In genomic region chr15:38745136-38745535, GRCh38 we compare ENCODE assay signal across 20 cellular contexts.
"Had no signal": no experiment of that assay in that cellular context is flagged by ENCODE, and none has a peak within 500 bp of the region (broad histone marks: within the 10 kb centered on the region; RNA-seq: fewer than 3 reads in every experiment).

No MANE protein-coding gene starts in this region.

- H3K4me1 Mint-ChIP-seq: activated naive CD4-positive, alpha-beta T cell treated with anti-CD3 and anti-CD28 coated beads, Interleukin-2, amount 10 ng/mL, durations not matched to agents 7 days and 5 days; activated T-helper 17 cell treated with anti-CD3 and anti-CD28 coated beads, Interleukin-2, amount 50 U/mL, for 72 hours; neural crest cell had no signal

- H3K9me3 Mint-ChIP-seq: activated naive CD4-positive, alpha-beta T cell treated with anti-CD3 and anti-CD28 coated beads, Interleukin-2, amount 10 ng/mL, durations not matched to agents 7 days and 5 days; activated T-helper 17 cell treated with anti-CD3 and anti-CD28 coated beads, Interleukin-2, amount 50 U/mL, for 72 hours had no signal

- H3K9me3 ChIP-seq: body of pancreas, colonic mucosa, gastrocnemius medialis, heart right ventricle, lower lobe of right lung, ovary, stomach, testis, upper lobe of left lung had no signal

- DNase-seq: activated naive CD4-positive, alpha-beta T cell treated with anti-CD3 and anti-CD28 coated beads, Interleukin-2, amount 10 ng/mL, durations not matched to agents 7 days and 5 days; body of pancreas; central memory CD4-positive, alpha-beta T cell; colonic mucosa; gastrocnemius medialis; heart right ventricle; left colon; lower lobe of right lung; midbrain; ovary; stimulated activated CD4-positive, alpha-beta T cell treated with anti-CD3 and anti-CD28 coated beads, Interleukin-1b, Interleukin-23, amount 100 ng/mL, for 48 hours; stomach; T-helper 9 cell; testis; upper lobe of left lung had no signal

- H3K27me3 ChIP-seq: body of pancreas, colonic mucosa, gastrocnemius medialis, heart right ventricle, ovary, stomach, testis, upper lobe of left lung had no signal

- H3K4me1 ChIP-seq: body of pancreas, colonic mucosa, gastrocnemius medialis, heart right ventricle, lower lobe of right lung, testis, upper lobe of left lung had no signal

- H3K4me3 ChIP-seq: body of pancreas, colonic mucosa, gastrocnemius medialis, heart right ventricle, lower lobe of right lung, ovary, stomach, testis, upper lobe of left lung had no signal

- ATAC-seq: activated CD4-positive, CD25-positive, alpha-beta regulatory T cell treated with anti-CD3 and anti-CD28 coated beads, Interleukin-2, amount 50 U/mL, for 24 hours; activated T-helper 17 cell treated with anti-CD3 and anti-CD28 coated beads, Interleukin-2, amount 50 U/mL, for 72 hours; body of pancreas; esophagus mucosa; gastrocnemius medialis; heart right ventricle; left colon; lower lobe of right lung; sciatic nerve had no signal

- H3K27ac ChIP-seq: body of pancreas, colonic mucosa, gastrocnemius medialis, heart right ventricle, lower lobe of right lung, ovary, stomach, testis, upper lobe of left lung had no signal

- H3K36me3 Mint-ChIP-seq: activated naive CD4-positive, alpha-beta T cell treated with anti-CD3 and anti-CD28 coated beads, Interleukin-2, amount 10 ng/mL, durations not matched to agents 7 days and 5 days had no signal

- H3K36me3 ChIP-seq: colonic mucosa, gastrocnemius medialis, heart right ventricle, lower lobe of right lung, ovary, stomach, upper lobe of left lung had no signal

- H3K27me3 Mint-ChIP-seq: activated T-helper 17 cell treated with anti-CD3 and anti-CD28 coated beads, Interleukin-2, amount 50 U/mL, for 72 hours had no signal

- H3K4me3 Mint-ChIP-seq: activated naive CD4-positive, alpha-beta T cell treated with anti-CD3 and anti-CD28 coated beads, Interleukin-2, amount 10 ng/mL, durations not matched to agents 7 days and 5 days; activated T-helper 17 cell treated with anti-CD3 and anti-CD28 coated beads, Interleukin-2, amount 50 U/mL, for 72 hours; neural crest cell had no signal

- H3K27ac Mint-ChIP-seq: activated naive CD4-positive, alpha-beta T cell treated with anti-CD3 and anti-CD28 coated beads, Interleukin-2, amount 10 ng/mL, durations not matched to agents 7 days and 5 days; activated T-helper 17 cell treated with anti-CD3 and anti-CD28 coated beads, Interleukin-2, amount 50 U/mL, for 72 hours had no signal
